Comparison of ENCODE assay signal across 7 cellular contexts in the genomic region with DNA sequence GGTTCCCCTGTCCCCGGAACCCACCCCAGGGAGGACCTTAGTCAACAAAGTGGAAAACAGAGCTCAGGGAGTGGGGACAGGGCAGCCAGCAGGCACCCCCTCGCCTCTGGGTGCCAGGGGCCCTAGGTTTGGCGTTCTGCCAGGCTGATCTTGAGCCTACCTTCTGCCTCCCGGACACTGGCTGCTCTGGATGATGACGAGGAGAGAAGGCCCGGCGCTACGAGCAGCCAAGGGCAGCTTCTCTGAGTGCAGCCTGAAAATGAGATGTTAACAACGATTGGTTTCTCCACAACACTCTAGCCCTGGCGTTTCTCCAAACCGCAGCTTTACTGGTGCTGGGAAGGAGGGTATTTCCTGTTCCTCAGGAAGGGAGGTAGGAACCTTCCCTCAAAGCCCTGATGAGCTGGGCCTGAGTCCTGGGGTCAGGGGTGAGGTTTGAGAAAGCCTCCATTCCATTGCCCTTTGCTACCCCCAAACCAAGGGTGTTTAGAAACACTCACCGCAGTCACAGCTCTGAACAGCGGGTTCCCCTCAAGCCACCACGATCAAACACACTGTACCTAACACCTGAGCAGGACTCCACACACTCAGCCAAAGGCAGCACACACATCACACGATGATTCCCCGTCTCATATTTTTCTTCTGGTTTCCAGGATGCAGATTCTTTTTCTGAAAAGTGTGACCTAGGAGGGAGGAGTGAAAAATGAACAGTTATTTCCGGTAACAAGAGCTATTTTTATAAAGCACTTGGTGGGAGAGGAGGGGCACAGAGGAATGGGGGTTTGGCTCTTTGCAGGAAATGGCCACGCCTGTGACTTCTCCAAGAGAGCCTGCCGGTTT.
DNase-seq lines count a peak whose midpoint lies in the region; ATAC-seq and FAIRE-seq lines count a peak whose summit lies in the region.

A gene (minus strand): TSS at position 709 of the 840 bp plus-strand sequence. CDS start 1,054 bp downstream, outside the sequence.

- peak within 1 kb of the TSS; percentile 91 for H3K4me3 Mint-ChIP-seq in activated naive CD4-positive, alpha-beta T cell treated with anti-CD3 and anti-CD28 coated beads, Interleukin-2, amount 50 U/mL, for 24 hours

- H3K4me1 Mint-ChIP-seq in activated naive CD4-positive, alpha-beta T cell treated with anti-CD3 and anti-CD28 coated beads, Interleukin-2, amount 50 U/mL, for 24 hours, result peaks cover 43% of the 10 kb centered on the region

- H3K27me3 Mint-ChIP-seq in activated naive CD4-positive, alpha-beta T cell treated with anti-CD3 and anti-CD28 coated beads, Interleukin-2, amount 50 U/mL, for 24 hours, result no peaks in the 10 kb centered on the region

- peak within 1 kb of the TSS; percentile 99 for H3K27ac Mint-ChIP-seq in activated naive CD4-positive, alpha-beta T cell treated with anti-CD3 and anti-CD28 coated beads, Interleukin-2, amount 50 U/mL, for 24 hours

- DNase-seq in HTR-8/SVneo (ENCODE audit: insufficient read length, low spot score) (peak; percentile 91), SIG-M5 (lab: John Stamatoyannopoulos, UW) (peak; percentile 82), head of caudate nucleus (peak in 41 of 42 donors; percentile 18 to 70 (median 47)), putamen (ENCODE audit: low spot score) (peak; percentile 52)

- no peaks in the 10 kb centered on the region for H3K9me3 Mint-ChIP-seq in activated naive CD4-positive, alpha-beta T cell treated with anti-CD3 and anti-CD28 coated beads, Interleukin-2, amount 50 U/mL, for 24 hours

- peaks cover 2% of the 10 kb centered on the region for H3K36me3 Mint-ChIP-seq in activated naive CD4-positive, alpha-beta T cell treated with anti-CD3 and anti-CD28 coated beads, Interleukin-2, amount 50 U/mL, for 24 hours

- peak; percentile 90 for FAIRE-seq in HTR-8/SVneo (lab: Jason Lieb, UNC)

- intact Hi-C loops in head of caudate nucleus (cut with DNase I), result no loop called here

- peak; percentile 63 for ATAC-seq in GM18502 (IDR thresholded peaks at IDR 0.05; ENCODE audit: poor library complexity, unreplicated experiment)
- no peak for ATAC-seq in GM18520 (IDR thresholded peaks at IDR 0.05; ENCODE audit: unreplicated experiment)
